Comparison of ENCODE assay signal across 39 cellular contexts in the genomic region with DNA sequence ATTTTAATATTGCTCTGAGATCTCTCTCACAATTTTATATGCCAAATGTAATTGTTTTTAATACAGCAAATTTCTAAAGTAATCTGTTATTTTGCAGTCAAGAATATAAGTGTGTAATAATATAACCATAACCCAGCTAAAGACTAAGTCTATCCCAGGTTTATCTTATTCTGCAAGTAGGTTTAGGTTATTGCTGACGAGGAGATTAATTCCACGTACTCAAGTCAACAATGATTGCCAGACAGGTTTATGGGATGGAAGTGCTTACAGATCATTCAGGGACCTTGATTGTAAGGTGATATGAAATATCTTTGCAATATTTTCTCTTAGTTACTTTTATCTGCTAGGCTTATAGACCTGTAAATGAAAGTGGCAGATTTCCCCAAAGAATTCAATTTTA.
"Had no signal": no experiment of that assay in that cellular context is flagged by ENCODE, and none has a peak within 500 bp of the region (broad histone marks: within the 10 kb centered on the region; RNA-seq: fewer than 3 reads in every experiment).

No MANE protein-coding gene starts in this region.

- H3K9me3 ChIP-seq: adrenal gland, ascending aorta, body of pancreas, breast epithelium had no signal

- H3K27me3 Mint-ChIP-seq: activated naive CD4-positive, alpha-beta T cell treated with anti-CD3 and anti-CD28 coated beads, Interleukin-2, amount 10 ng/mL, durations not matched to agents 7 days and 5 days; activated naive CD4-positive, alpha-beta T cell treated with anti-CD3 and anti-CD28 coated beads, Interleukin-2, amount 50 U/mL, for 24 hours; activated naive CD8-positive, alpha-beta T cell; activated naive CD8-positive, alpha-beta T cell treated with anti-CD3 and anti-CD28 coated beads for 36 hours; activated naive CD8-positive, alpha-beta T cell treated with anti-CD3 and anti-CD28 coated beads, Interleukin-2, amount 10 ng/mL, durations not matched to agents 7 days and 5 days; activated T-cell treated with anti-CD3 and anti-CD28 coated beads, Interleukin-2, amount 50 U/mL, for 24 hours; activated T-helper 17 cell treated with anti-CD3 and anti-CD28 coated beads, Interleukin-2, amount 50 U/mL, for 72 hours; brain; central memory CD8-positive, alpha-beta T cell had no signal

- DNase-seq: activated effector memory CD4-positive, alpha-beta T cell treated with anti-CD3 and anti-CD28 coated beads, Interleukin-2, amount 50 U/mL, for 16 hours; activated effector memory CD4-positive, alpha-beta T cell treated with Interleukin-2 at 50 U/mL for 16 hours; activated gamma-delta T cell; activated gamma-delta T cell treated with Interleukin-2 at 50 U/mL for 16 hours; activated naive CD4-positive, alpha-beta T cell; activated naive CD4-positive, alpha-beta T cell treated with anti-CD3 and anti-CD28 coated beads for 36 hours; activated naive CD4-positive, alpha-beta T cell treated with anti-CD3 and anti-CD28 coated beads, Interleukin-2, amount 10 ng/mL, durations not matched to agents 7 days and 5 days; activated naive CD4-positive, alpha-beta T cell treated with anti-CD3 and anti-CD28 coated beads, Interleukin-2, amount 50 U/mL, for 16 hours; activated naive CD4-positive, alpha-beta T cell treated with Interleukin-2 at 50 U/mL for 16 hours; activated naive CD8-positive, alpha-beta T cell treated with anti-CD3 and anti-CD28 coated beads for 36 hours; activated naive CD8-positive, alpha-beta T cell treated with anti-CD3 and anti-CD28 coated beads, Interleukin-2, amount 10 ng/mL, durations not matched to agents 7 days and 5 days; activated naive CD8-positive, alpha-beta T cell treated with anti-CD3 and anti-CD28 coated beads, Interleukin-2, amount 50 U/mL, for 24 hours; activated T-cell treated with anti-CD3 and anti-CD28 coated beads, Interleukin-2, amount 50 U/mL, for 24 hours; activated T-cell treated with anti-CD3 and anti-CD28 coated beads, Interleukin-2, amount 50 U/mL, for 4 hours; activated T-cell treated with anti-CD3 and anti-CD28 coated beads, Interleukin-2, amount 50 U/mL, for 48 hours; activated T-cell treated with anti-CD3 and anti-CD28 coated beads, Interleukin-2, amount 50 U/mL, for 72 hours; adrenal gland; amniotic stem cell; amygdala; anterior cingulate cortex; aorta; body of pancreas; brain microvascular endothelial cell; caudate nucleus; central memory CD4-positive, alpha-beta T cell; cerebellar nuclear complex had no signal

- H3K27ac ChIP-seq: adrenal gland, ascending aorta, body of pancreas, brain microvascular endothelial cell, breast epithelium, cardiac muscle cell had no signal

- FAIRE-seq: astrocyte, bronchial epithelial cell had no signal

- H3K4me3 ChIP-seq: adrenal gland, ascending aorta, body of pancreas, breast epithelium, cardiac muscle cell had no signal

- H3K4me1 ChIP-seq: adrenal gland, ascending aorta, body of pancreas, breast epithelium had no signal

- H3K36me3 ChIP-seq: adrenal gland, ascending aorta, brain microvascular endothelial cell, cardiac muscle cell had no signal

- H3K4me3 Mint-ChIP-seq: activated naive CD4-positive, alpha-beta T cell treated with anti-CD3 and anti-CD28 coated beads for 36 hours; activated naive CD4-positive, alpha-beta T cell treated with anti-CD3 and anti-CD28 coated beads, Interleukin-2, amount 10 ng/mL, durations not matched to agents 7 days and 5 days; activated naive CD4-positive, alpha-beta T cell treated with anti-CD3 and anti-CD28 coated beads, Interleukin-2, amount 50 U/mL, for 24 hours; activated naive CD8-positive, alpha-beta T cell; activated naive CD8-positive, alpha-beta T cell treated with anti-CD3 and anti-CD28 coated beads for 36 hours; activated naive CD8-positive, alpha-beta T cell treated with anti-CD3 and anti-CD28 coated beads, Interleukin-2, amount 10 ng/mL, durations not matched to agents 7 days and 5 days; activated naive CD8-positive, alpha-beta T cell treated with anti-CD3 and anti-CD28 coated beads, Interleukin-2, amount 50 U/mL, for 24 hours; activated T-cell treated with anti-CD3 and anti-CD28 coated beads, Interleukin-2, amount 50 U/mL, for 24 hours; activated T-cell treated with anti-CD3 and anti-CD28 coated beads, Interleukin-2, amount 50 U/mL, for 4 hours; activated T-cell treated with anti-CD3 and anti-CD28 coated beads, Interleukin-2, amount 50 U/mL, for 72 hours; activated T-helper 1 cell treated with anti-CD3 and anti-CD28 coated beads, Interleukin-12 subunit alpha, Interleukin-12 subunit beta, Interleukin-2, Interleukin-4 antibody, amounts not matched to agents 30 ng/mL and 10 ng/mL and 1 ng/mL, durations not matched to agents 14 hours and 24 hours and 36 hours; activated T-helper 17 cell treated with anti-CD3 and anti-CD28 coated beads, Interleukin-2, amount 50 U/mL, for 72 hours; brain; central memory CD8-positive, alpha-beta T cell had no signal

- H3K27ac Mint-ChIP-seq: activated naive CD4-positive, alpha-beta T cell treated with anti-CD3 and anti-CD28 coated beads for 36 hours; activated naive CD4-positive, alpha-beta T cell treated with anti-CD3 and anti-CD28 coated beads, Interleukin-2, amount 10 ng/mL, durations not matched to agents 7 days and 5 days; activated naive CD4-positive, alpha-beta T cell treated with anti-CD3 and anti-CD28 coated beads, Interleukin-2, amount 50 U/mL, for 24 hours; activated naive CD4-positive, alpha-beta T cell treated with anti-CD3 and anti-CD28 coated beads, Interleukin-2, amount 50 U/mL, for 72 hours; activated naive CD8-positive, alpha-beta T cell; activated naive CD8-positive, alpha-beta T cell treated with anti-CD3 and anti-CD28 coated beads for 36 hours; activated naive CD8-positive, alpha-beta T cell treated with anti-CD3 and anti-CD28 coated beads, Interleukin-2, amount 10 ng/mL, durations not matched to agents 7 days and 5 days; activated naive CD8-positive, alpha-beta T cell treated with anti-CD3 and anti-CD28 coated beads, Interleukin-2, amount 50 U/mL, for 24 hours; activated T-cell treated with anti-CD3 and anti-CD28 coated beads, Interleukin-2, amount 50 U/mL, for 24 hours; activated T-cell treated with anti-CD3 and anti-CD28 coated beads, Interleukin-2, amount 50 U/mL, for 72 hours; activated T-helper 1 cell treated with anti-CD3 and anti-CD28 coated beads, Interleukin-12 subunit alpha, Interleukin-12 subunit beta, Interleukin-2, Interleukin-4 antibody, amounts not matched to agents 30 ng/mL and 10 ng/mL and 1 ng/mL, durations not matched to agents 14 hours and 24 hours and 36 hours; activated T-helper 17 cell treated with anti-CD3 and anti-CD28 coated beads, Interleukin-2, amount 50 U/mL, for 72 hours; activated T-helper 2 cell treated with anti-CD3 and anti-CD28 coated beads, Interferon-gamma antibody, Interleukin-2, Interleukin-4, amounts not matched to agents 10 μg/mL and 5 μg/mL and 100 μg/mL, durations not matched to agents 14 hours and 24 hours and 36 hours had no signal

- ATAC-seq: activated naive CD4-positive, alpha-beta T cell treated with anti-CD3 and anti-CD28 coated beads, Interleukin-2, amount 50 U/mL, for 72 hours; activated naive CD8-positive, alpha-beta T cell treated with anti-CD3 and anti-CD28 coated beads, Interleukin-2, amount 50 U/mL, for 24 hours; activated T-cell treated with anti-CD3 and anti-CD28 coated beads, Interleukin-2, amount 50 U/mL, for 4 hours; activated T-cell treated with anti-CD3 and anti-CD28 coated beads, Interleukin-2, amount 50 U/mL, for 72 hours; activated T-helper 17 cell treated with anti-CD3 and anti-CD28 coated beads, Interleukin-2, amount 50 U/mL, for 72 hours; body of pancreas had no signal

- H3K9me3 Mint-ChIP-seq: activated naive CD4-positive, alpha-beta T cell treated with anti-CD3 and anti-CD28 coated beads for 36 hours; activated naive CD4-positive, alpha-beta T cell treated with anti-CD3 and anti-CD28 coated beads, Interleukin-2, amount 50 U/mL, for 24 hours; activated naive CD8-positive, alpha-beta T cell treated with anti-CD3 and anti-CD28 coated beads for 36 hours; activated naive CD8-positive, alpha-beta T cell treated with anti-CD3 and anti-CD28 coated beads, Interleukin-2, amount 10 ng/mL, durations not matched to agents 7 days and 5 days; activated T-helper 1 cell treated with anti-CD3 and anti-CD28 coated beads, Interleukin-12 subunit alpha, Interleukin-12 subunit beta, Interleukin-2, Interleukin-4 antibody, amounts not matched to agents 30 ng/mL and 10 ng/mL and 1 ng/mL, durations not matched to agents 14 hours and 24 hours and 36 hours; activated T-helper 17 cell treated with anti-CD3 and anti-CD28 coated beads, Interleukin-2, amount 50 U/mL, for 72 hours had no signal

- H3K4me1 Mint-ChIP-seq: activated naive CD4-positive, alpha-beta T cell treated with anti-CD3 and anti-CD28 coated beads, Interleukin-2, amount 10 ng/mL, durations not matched to agents 7 days and 5 days; activated naive CD4-positive, alpha-beta T cell treated with anti-CD3 and anti-CD28 coated beads, Interleukin-2, amount 50 U/mL, for 24 hours; activated naive CD8-positive, alpha-beta T cell treated with anti-CD3 and anti-CD28 coated beads for 36 hours; activated naive CD8-positive, alpha-beta T cell treated with anti-CD3 and anti-CD28 coated beads, Interleukin-2, amount 10 ng/mL, durations not matched to agents 7 days and 5 days; activated naive CD8-positive, alpha-beta T cell treated with anti-CD3 and anti-CD28 coated beads, Interleukin-2, amount 50 U/mL, for 24 hours; activated T-helper 17 cell treated with anti-CD3 and anti-CD28 coated beads, Interleukin-2, amount 50 U/mL, for 72 hours; central memory CD8-positive, alpha-beta T cell had no signal

- H3K27me3 ChIP-seq: adrenal gland, ascending aorta, body of pancreas, brain microvascular endothelial cell, breast epithelium, cardiac muscle cell had no signal

- H3K36me3 Mint-ChIP-seq: activated naive CD4-positive, alpha-beta T cell treated with anti-CD3 and anti-CD28 coated beads, Interleukin-2, amount 10 ng/mL, durations not matched to agents 7 days and 5 days; activated naive CD4-positive, alpha-beta T cell treated with anti-CD3 and anti-CD28 coated beads, Interleukin-2, amount 50 U/mL, for 24 hours; activated naive CD4-positive, alpha-beta T cell treated with anti-CD3 and anti-CD28 coated beads, Interleukin-2, amount 50 U/mL, for 72 hours; activated naive CD8-positive, alpha-beta T cell; activated naive CD8-positive, alpha-beta T cell treated with anti-CD3 and anti-CD28 coated beads for 36 hours; activated naive CD8-positive, alpha-beta T cell treated with anti-CD3 and anti-CD28 coated beads, Interleukin-2, amount 10 ng/mL, durations not matched to agents 7 days and 5 days; brain had no signal
